In genomic region chr6:130933712-130934200, GRCh38 we compare ENCODE assay signal across 11 cellular contexts.
DNase-seq lines count a peak whose midpoint lies in the region; TF ChIP-seq lines count a peak whose summit lies in the region.
"Had no signal": no experiment of that assay in that cellular context is flagged by ENCODE, and none has a peak within 500 bp of the region (broad histone marks: within the 10 kb centered on the region; RNA-seq: fewer than 3 reads in every experiment).

No MANE protein-coding gene starts in this region.

- peaks cover 0 to 4% (median 3%) of the 10 kb centered on the region in 3 donors for H3K36me3 Mint-ChIP-seq in CD8-positive, alpha-beta memory T cell

- TF ChIP-seq CTCF in 22Rv1 (IDR thresholded peaks at IDR 0.05), result no peak
- no peak for TF ChIP-seq CTCF in GM13976 (IDR thresholded peaks at IDR 0.05; ENCODE audit: borderline replicate concordance, control extremely low read depth, extremely low read depth, insufficient read depth, missing control alignments)

- H3K36me3 ChIP-seq in CD8-positive, alpha-beta memory T cell (ENCODE audit: insufficient read depth, low read length), result no peaks in the 10 kb centered on the region

- POLR2A ChIA-PET in CD8-positive, alpha-beta memory T cell (lab: Charles Lee), result no interaction called here

- H3K4me1 ChIP-seq in CD8-positive, alpha-beta memory T cell (ENCODE audit: insufficient read depth, low read length), result no peaks in the 10 kb centered on the region

- CTCF ChIA-PET in CD8-positive, alpha-beta memory T cell (lab: Charles Lee), result no interaction called here

- H3K27me3 ChIP-seq in CD8-positive, alpha-beta memory T cell (ENCODE audit: insufficient read depth, low read length, poor library complexity, severe bottlenecking), result no peaks in the 10 kb centered on the region

- H3K9me3 Mint-ChIP-seq in CD8-positive, alpha-beta memory T cell, result peaks cover 0 to 2% (median 0%) of the 10 kb centered on the region in 5 donors

- peaks cover 0 to 3% of the 10 kb centered on the region in 2 donors for H3K27me3 Mint-ChIP-seq in CD8-positive, alpha-beta memory T cell

- H3K4me3 ChIP-seq in CD8-positive, alpha-beta memory T cell (ENCODE audit: low read length), result no peak overlapping the region

- in situ Hi-C loops in GM13976 (cut with MboI; ENCODE audit: low sequenced_read_pairs, unreplicated experiment), result no loop called here

- H3K4me3 Mint-ChIP-seq in CD8-positive, alpha-beta memory T cell, result no peak overlapping the region

- H3K4me1 Mint-ChIP-seq in CD8-positive, alpha-beta memory T cell, result no peaks in the 10 kb centered on the region

- H3K9me3 ChIP-seq in CD8-positive, alpha-beta memory T cell (ENCODE audit: low read length), result no peaks in the 10 kb centered on the region

- H3K27ac Mint-ChIP-seq in CD8-positive, alpha-beta memory T cell, result peak overlapping the region in 1 of 8 donors; percentile 27

- DNase-seq in NCI-H1048 (lab: John Stamatoyannopoulos, UW), result peak; percentile 65
- peak; percentile 83 for DNase-seq in fibroblast of gingiva (ENCODE audit: low read depth)
- peak; percentile 28 for DNase-seq in mucosa of gallbladder (ENCODE audit: low spot score)
- no peak for DNase-seq in CD8-positive, alpha-beta memory T cell
- DNase-seq in NCI-H345 (lab: John Stamatoyannopoulos, UW), result no peak
- no peak for DNase-seq in GM13976 (ENCODE audit: low spot score)
- DNase-seq in T-helper 9 cell, result no peak
- DNase-seq: activated T-cell treated with anti-CD3 and anti-CD28 coated beads for 4 hours, cortex of kidney, NCI-H748 treated with DMSO at 0.1 percent for 48 hours had no signal

- peak overlapping the region; percentile 47 for H3K27ac ChIP-seq in 22Rv1
- no peak overlapping the region for H3K27ac ChIP-seq in CD8-positive, alpha-beta memory T cell (ENCODE audit: low read depth, low read length)

Comparison
In these comparisons a context has a peak if more than half of its experiments do, and no peak if none do; other contexts are left out.
1. DNase-seq: peak in NCI-H1048 (single experiment), fibroblast of gingiva (single experiment) and mucosa of gallbladder (single experiment); none in CD8-positive, alpha-beta memory T cell (0 of 5), NCI-H345 (single experiment), GM13976 (single experiment) and T-helper 9 cell (single experiment).